In genomic region chr6:110068592-110068967, GRCh38 we compare ENCODE assay signal across 15 cellular contexts.
A peak's percentile ranks its signal among the peaks of the same experiment; 100 is the strongest.
DNase-seq lines count a peak whose midpoint lies in the region; ATAC-seq, FAIRE-seq and TF ChIP-seq lines count a peak whose summit lies in the region.
"Had no signal": no experiment of that assay in that cellular context is flagged by ENCODE, and none has a peak within 500 bp of the region (broad histone marks: within the 10 kb centered on the region; RNA-seq: fewer than 3 reads in every experiment).

No MANE protein-coding gene starts in this region.

- H3K9me3 ChIP-seq in cardiac muscle cell (ENCODE audit: low read depth) (no peaks in the 10 kb centered on the region), right cardiac atrium (ENCODE audit: control insufficient read depth, low read length) (no peaks in the 10 kb centered on the region), heart right ventricle (no peaks in the 10 kb centered on the region)
- H3K9me3 ChIP-seq: BE2C, HAP-1 had no signal

- DNase-seq in cardiac muscle cell (ENCODE audit: low read depth in 1 of 2, low spot score in 1 of 2): no peak
- DNase-seq in right cardiac atrium: no peak
- no peak for DNase-seq in bronchial epithelial cell (ENCODE audit: low read depth)
- DNase-seq in heart right ventricle: no peak
- DNase-seq in stimulated activated CD4-positive, alpha-beta T cell treated with anti-CD3 and anti-CD28 coated beads, Interleukin-1b, Interleukin-23, amount 100 ng/mL, for 48 hours: no peak
- no peak for DNase-seq in NK-92 (lab: John Stamatoyannopoulos, UW; ENCODE audit: unreplicated experiment)
- DNase-seq in HK-2 (ENCODE audit: unreplicated experiment): no peak
- DNase-seq: ACHN; BE2C; CD4-positive, alpha-beta memory T cell; DMS153; GDM1; GM23248 had no signal

- FAIRE-seq in bronchial epithelial cell (lab: Jason Lieb, UNC): peak; percentile 28
- FAIRE-seq: A204.1 had no signal

- H3K27me3 ChIP-seq in cardiac muscle cell: no peaks in the 10 kb centered on the region
- no peaks in the 10 kb centered on the region for H3K27me3 ChIP-seq in right cardiac atrium (ENCODE audit: control insufficient read depth, insufficient read depth)
- no peaks in the 10 kb centered on the region for H3K27me3 ChIP-seq in bronchial epithelial cell (ENCODE audit: control insufficient read depth, insufficient read depth, low read length)
- H3K27me3 ChIP-seq in heart right ventricle: peaks cover 0 to 8% (median 0%) of the 10 kb centered on the region in 7 donors
- H3K27me3 ChIP-seq: BE2C had no signal

- no peak for ATAC-seq in right cardiac atrium
- ATAC-seq in heart right ventricle: peak in 5 of 8 donors; percentile 43 to 73 (median 65)

- intact Hi-C loops in right cardiac atrium (cut with DNase I) (no loop called here), heart right ventricle (cut with DNase I) (loop anchor here in 1 of 10 donors (10.0 kb wide), 1 partner anchor 326 kb away; no protein-coding TSS in a partner anchor)

- H3K4me3 ChIP-seq in cardiac muscle cell: no peak overlapping the region
- no peak overlapping the region for H3K4me3 ChIP-seq in right cardiac atrium (ENCODE audit: low read length)
- H3K4me3 ChIP-seq in bronchial epithelial cell (ENCODE audit: low read depth, low read length): no peak overlapping the region
- no peak overlapping the region for H3K4me3 ChIP-seq in heart right ventricle
- H3K4me3 ChIP-seq: GM23248, HAP-1 had no signal

- TF ChIP-seq CTCF in cardiac muscle cell (IDR thresholded peaks at IDR 0.05; ENCODE audit: low read depth, low read length) (no peak), bronchial epithelial cell (IDR thresholded peaks at IDR 0.05; ENCODE audit: insufficient read depth, low read length, severe bottlenecking) (no peak), heart right ventricle (IDR thresholded peaks at IDR 0.05) (no peak)

- WGBS in right cardiac atrium: 65% methylated on average over 8 of the region's 8 CpGs
- WGBS in heart right ventricle, 2 donors: 51 to 57% methylated on average over 8 of the region's 8 CpGs

- H3K4me1 ChIP-seq in cardiac muscle cell (ENCODE audit: low read depth) (peaks cover 36% of the 10 kb centered on the region), right cardiac atrium (ENCODE audit: control insufficient read depth, insufficient read depth, low read length) (no peaks in the 10 kb centered on the region), heart right ventricle (peaks cover 0 to 12% (median 0%) of the 10 kb centered on the region in 9 donors)
- H3K4me1 ChIP-seq: BE2C, HAP-1 had no signal

- H3K27ac ChIP-seq in cardiac muscle cell (peak overlapping the region; percentile 55), right cardiac atrium (ENCODE audit: low read length) (no peak overlapping the region), heart right ventricle (peak overlapping the region in 4 of 10 donors; percentile 3 to 65 (median 44))
- H3K27ac ChIP-seq: GM23248 had no signal

- H3K36me3 ChIP-seq in cardiac muscle cell (no peaks in the 10 kb centered on the region), bronchial epithelial cell (ENCODE audit: control insufficient read depth, insufficient read depth, low read length) (no peaks in the 10 kb centered on the region), heart right ventricle (no peaks in the 10 kb centered on the region)
- H3K36me3 ChIP-seq: BE2C, HAP-1 had no signal

Comparison
In these comparisons a context has a peak if more than half of its experiments do, and no peak if none do; other contexts are left out.
1. ATAC-seq: peak in heart right ventricle (5 of 8); none in right cardiac atrium (0 of 2).